8 cellular contexts compared by ENCODE assay signal in genomic region chr6:130885392-130886192, GRCh38. TPM values are rescaled to one million over a fixed set of nuclear protein-coding genes. Genes with fewer than 3 reads are reported as not detected.
DNase-seq lines count a peak whose midpoint lies in the region; ATAC-seq and TF ChIP-seq lines count a peak whose summit lies in the region.

No MANE protein-coding gene starts in this region.

- no peak overlapping the region for H3K27ac Mint-ChIP-seq in endothelial cell (ENCODE audit: unreplicated experiment)
- H3K27ac Mint-ChIP-seq in stimulated activated naive B cell treated with anti-CD40 and anti-IgM and Interleukin-4, amounts not matched to agents 10 μg/mL and 1 μg/mL and 100 μg/mL, for 72 hours = no peak overlapping the region

- peaks cover 11% of the 10 kb centered on the region for H3K36me3 Mint-ChIP-seq in endothelial cell (ENCODE audit: low read depth, unreplicated experiment)
- H3K36me3 Mint-ChIP-seq in stimulated activated naive B cell treated with anti-CD40 and anti-IgM and Interleukin-4, amounts not matched to agents 10 μg/mL and 1 μg/mL and 100 μg/mL, for 72 hours = peaks cover 24 to 31% of the 10 kb centered on the region in 2 donors

- H3K4me1 Mint-ChIP-seq in endothelial cell (ENCODE audit: unreplicated experiment) = peaks cover 23% of the 10 kb centered on the region
- peaks cover 9 to 11% of the 10 kb centered on the region in 2 donors for H3K4me1 Mint-ChIP-seq in stimulated activated naive B cell treated with anti-CD40 and anti-IgM and Interleukin-4, amounts not matched to agents 10 μg/mL and 1 μg/mL and 100 μg/mL, for 72 hours

- H3K27me3 Mint-ChIP-seq in endothelial cell (ENCODE audit: unreplicated experiment) = peaks cover 4% of the 10 kb centered on the region
- H3K27me3 Mint-ChIP-seq in stimulated activated naive B cell treated with anti-CD40 and anti-IgM and Interleukin-4, amounts not matched to agents 10 μg/mL and 1 μg/mL and 100 μg/mL, for 72 hours = no peaks in the 10 kb centered on the region

- in situ Hi-C loops in Caki2 (cut with HindIII; ENCODE audit: low pct_unique_long_range_greater_than_20kb, low sequenced_read_pairs) = no loop called here

- peak; percentile 85 for TF ChIP-seq CTCF in endothelial cell (IDR thresholded peaks at IDR 0.05; ENCODE audit: unreplicated experiment)

- DNase-seq in Caki2 (ENCODE audit: low read depth) (peak; percentile 41), NOMO-1 treated with DMSO at 0.1 percent for 48 hours (lab: John Stamatoyannopoulos, UW; ENCODE audit: unreplicated experiment) (peak; percentile 66), endothelial cell (ENCODE audit: low spot score) (peak; percentile 79), myocyte (ENCODE audit: low read depth) (peak; percentile 80)
- DNase-seq in activated CD8-positive, alpha-beta memory T cell treated with anti-CD3 and anti-CD28 coated beads for 24 hours = peak; percentile 76
- DNase-seq in stimulated activated naive B cell treated with anti-CD40 and anti-IgM and Interleukin-4, amounts not matched to agents 10 μg/mL and 1 μg/mL and 100 μg/mL, for 72 hours = peak; percentile 57

- H3K9me3 Mint-ChIP-seq in endothelial cell (ENCODE audit: unreplicated experiment) = no peaks in the 10 kb centered on the region
- H3K9me3 Mint-ChIP-seq in stimulated activated naive B cell treated with anti-CD40 and anti-IgM and Interleukin-4, amounts not matched to agents 10 μg/mL and 1 μg/mL and 100 μg/mL, for 72 hours = no peaks in the 10 kb centered on the region

- no peak overlapping the region for H3K4me3 Mint-ChIP-seq in endothelial cell (ENCODE audit: unreplicated experiment)
- no peak overlapping the region for H3K4me3 Mint-ChIP-seq in stimulated activated naive B cell treated with anti-CD40 and anti-IgM and Interleukin-4, amounts not matched to agents 10 μg/mL and 1 μg/mL and 100 μg/mL, for 72 hours

- ATAC-seq in GM19452 (IDR thresholded peaks at IDR 0.05; ENCODE audit: unreplicated experiment) (peak; percentile 89), HG03565 (IDR thresholded peaks at IDR 0.05; ENCODE audit: unreplicated experiment) (peak; percentile 69)
- ATAC-seq in stimulated activated naive B cell treated with anti-CD40 and anti-IgM and Interleukin-4, amounts not matched to agents 10 μg/mL and 1 μg/mL and 100 μg/mL, for 72 hours (replicated peaks) = peak; percentile 89 to 94

RNA-seq across cellular contexts. Expression of gene SMLR1, which starts 58.4 kb away (rescaled TPM):
- 1.1 TPM in 1 of 2 replicates, not detected in the other for total RNA-seq in Caki2 (2014; rRNA removed; shearing (Covaris generic); ENCODE audit: low replicate concordance)
- total RNA-seq in endothelial cell (ENCODE audit: unreplicated experiment) = not detected
- total RNA-seq in myocyte = not detected in 2 replicates
- polyA plus RNA-seq in myocyte (2012) = 0.08 TPM

Comparison
In these comparisons a context has a peak if more than half of its experiments do, and no peak if none do; other contexts are left out.
1. Peak in every context shown above with its lines: DNase-seq and ATAC-seq.